8 cellular contexts compared by ENCODE assay signal in genomic region chr19:38663957-38664502, GRCh38. TPM values are rescaled to one million over a fixed set of nuclear protein-coding genes. Genes with fewer than 3 reads are reported as not detected.
DNase-seq lines count a peak whose midpoint lies in the region; ATAC-seq lines count a peak whose summit lies in the region.

No MANE protein-coding gene starts in this region.

- H3K27me3 Mint-ChIP-seq in activated naive CD4-positive, alpha-beta T cell treated with anti-CD3 and anti-CD28 coated beads, Interleukin-2, amount 50 U/mL, for 24 hours, result peaks cover 19% of the 10 kb centered on the region
- peaks cover 0 to 47% (median 31%) of the 10 kb centered on the region in 5 donors for H3K27me3 Mint-ChIP-seq in naive thymus-derived CD4-positive, alpha-beta T cell

- H3K9ac ChIP-seq in endocrine pancreas (ENCODE audit: control insufficient read depth, insufficient read depth, low read length), result peak overlapping the region; percentile 0

- POLR2A ChIA-PET in naive thymus-derived CD4-positive, alpha-beta T cell (lab: Charles Lee), result no interaction called here

- peaks cover 37% of the 10 kb centered on the region for H3K4me1 Mint-ChIP-seq in activated naive CD4-positive, alpha-beta T cell treated with anti-CD3 and anti-CD28 coated beads, Interleukin-2, amount 50 U/mL, for 24 hours
- peaks cover 21 to 76% (median 45%) of the 10 kb centered on the region in 7 donors for H3K4me1 Mint-ChIP-seq in naive thymus-derived CD4-positive, alpha-beta T cell

- peak; percentile 61 for ATAC-seq in naive thymus-derived CD4-positive, alpha-beta T cell
- ATAC-seq in HG03469 (IDR thresholded peaks at IDR 0.05; ENCODE audit: unreplicated experiment), result no peak
- ATAC-seq in HG03159 (IDR thresholded peaks at IDR 0.05; ENCODE audit: unreplicated experiment), result no peak

- H3K4me3 ChIP-seq in endocrine pancreas (ENCODE audit: control insufficient read depth, insufficient read depth, low read length), result no peak overlapping the region
- no peak overlapping the region for H3K4me3 ChIP-seq in naive thymus-derived CD4-positive, alpha-beta T cell (ENCODE audit: low read length)

- no peak for DNase-seq in activated naive CD4-positive, alpha-beta T cell (lab: John Stamatoyannopoulos, UW)
- no peak for DNase-seq in naive thymus-derived CD4-positive, alpha-beta T cell
- DNase-seq in HUDEP-2 (lab: John Stamatoyannopoulos, UW; ENCODE audit: unreplicated experiment in 76 of 76) (no peak), NK-92 (lab: John Stamatoyannopoulos, UW; ENCODE audit: unreplicated experiment) (no peak)

- no peaks in the 10 kb centered on the region for H3K9me3 ChIP-seq in endocrine pancreas (ENCODE audit: control insufficient read depth, low read length)
- H3K9me3 ChIP-seq in naive thymus-derived CD4-positive, alpha-beta T cell (ENCODE audit: control insufficient read depth in 2 of 3, low read length in 3 of 3), result no peaks in the 10 kb centered on the region

- no peak overlapping the region for H3K27ac ChIP-seq in naive thymus-derived CD4-positive, alpha-beta T cell (ENCODE audit: low read depth, low read length)

- H3K36me3 ChIP-seq in endocrine pancreas (ENCODE audit: control insufficient read depth, insufficient read depth, low read length), result peaks cover 3% of the 10 kb centered on the region
- H3K36me3 ChIP-seq in naive thymus-derived CD4-positive, alpha-beta T cell (ENCODE audit: control insufficient read depth in 2 of 3, insufficient read depth in 3 of 3, low read length in 3 of 3), result peaks cover 0 to 7% (median 0%) of the 10 kb centered on the region in 3 experiments

- peak overlapping the region; percentile 7 for H3K4me3 Mint-ChIP-seq in activated naive CD4-positive, alpha-beta T cell treated with anti-CD3 and anti-CD28 coated beads, Interleukin-2, amount 50 U/mL, for 24 hours
- peak overlapping the region in 2 of 10 donors; percentile 4 to 41 for H3K4me3 Mint-ChIP-seq in naive thymus-derived CD4-positive, alpha-beta T cell

- peaks cover 7% of the 10 kb centered on the region for H3K4me1 ChIP-seq in endocrine pancreas (ENCODE audit: control insufficient read depth, insufficient read depth, low read length)
- H3K4me1 ChIP-seq in naive thymus-derived CD4-positive, alpha-beta T cell (ENCODE audit: control insufficient read depth in 2 of 2, insufficient read depth in 2 of 2, low read length in 2 of 2), result peaks cover 24 to 74% of the 10 kb centered on the region in 2 donors

- no peaks in the 10 kb centered on the region for H3K27me3 ChIP-seq in endocrine pancreas (ENCODE audit: control insufficient read depth, insufficient read depth, low read length)
- H3K27me3 ChIP-seq in naive thymus-derived CD4-positive, alpha-beta T cell (ENCODE audit: control insufficient read depth in 2 of 2, insufficient read depth in 2 of 2, low read length in 2 of 2), result peaks cover 0 to 7% of the 10 kb centered on the region in 2 donors

- no peak overlapping the region for H3K27ac Mint-ChIP-seq in activated naive CD4-positive, alpha-beta T cell treated with anti-CD3 and anti-CD28 coated beads, Interleukin-2, amount 50 U/mL, for 24 hours
- peak overlapping the region in 3 of 9 donors; percentile 5 to 30 (median 10) for H3K27ac Mint-ChIP-seq in naive thymus-derived CD4-positive, alpha-beta T cell

- H3K36me3 Mint-ChIP-seq in activated naive CD4-positive, alpha-beta T cell treated with anti-CD3 and anti-CD28 coated beads, Interleukin-2, amount 50 U/mL, for 24 hours, result peaks cover 7% of the 10 kb centered on the region
- peaks cover 0 to 33% (median 11%) of the 10 kb centered on the region in 5 donors for H3K36me3 Mint-ChIP-seq in naive thymus-derived CD4-positive, alpha-beta T cell

- intact Hi-C loops in naive thymus-derived CD4-positive, alpha-beta T cell (cut with micrococcal nuclease), result no loop called here

- H3K9me3 Mint-ChIP-seq in activated naive CD4-positive, alpha-beta T cell treated with anti-CD3 and anti-CD28 coated beads, Interleukin-2, amount 50 U/mL, for 24 hours, result no peaks in the 10 kb centered on the region
- no peaks in the 10 kb centered on the region for H3K9me3 Mint-ChIP-seq in naive thymus-derived CD4-positive, alpha-beta T cell

- CTCF ChIA-PET in naive thymus-derived CD4-positive, alpha-beta T cell (lab: Charles Lee), result no interaction called here

RNA-seq across cellular contexts. Expression of gene ACTN4, which starts 16.6 kb away (rescaled TPM):
- 100 to 1,000 TPM in 2 of 5 experiments, 10 to 100 TPM in 3; 49.2 to 355 (median 54.4) TPM for total RNA-seq in naive thymus-derived CD4-positive, alpha-beta T cell
- 1 to 10 TPM; 2.8 to 3.9 TPM for polyA plus RNA-seq in naive thymus-derived CD4-positive, alpha-beta T cell

RNA-seq across cellular contexts. Expression of gene EIF3K, which starts 45.0 kb away (rescaled TPM):
- 100 to 1,000 TPM; 294 to 405 (median 337) TPM for total RNA-seq in naive thymus-derived CD4-positive, alpha-beta T cell
- 100 to 1,000 TPM; 424 to 437 TPM for polyA plus RNA-seq in naive thymus-derived CD4-positive, alpha-beta T cell

RNA-seq across cellular contexts. Expression of gene MAP4K1, which starts 46.3 kb away (rescaled TPM):
- total RNA-seq in naive thymus-derived CD4-positive, alpha-beta T cell, result 100 to 1,000 TPM; 200 to 287 (median 235) TPM
- polyA plus RNA-seq in naive thymus-derived CD4-positive, alpha-beta T cell, result 100 to 1,000 TPM in 1 of 2 donors, 10 to 100 TPM in 1; 79.0 to 120 TPM
